8 cellular contexts compared by ENCODE assay signal in the genomic region with DNA sequence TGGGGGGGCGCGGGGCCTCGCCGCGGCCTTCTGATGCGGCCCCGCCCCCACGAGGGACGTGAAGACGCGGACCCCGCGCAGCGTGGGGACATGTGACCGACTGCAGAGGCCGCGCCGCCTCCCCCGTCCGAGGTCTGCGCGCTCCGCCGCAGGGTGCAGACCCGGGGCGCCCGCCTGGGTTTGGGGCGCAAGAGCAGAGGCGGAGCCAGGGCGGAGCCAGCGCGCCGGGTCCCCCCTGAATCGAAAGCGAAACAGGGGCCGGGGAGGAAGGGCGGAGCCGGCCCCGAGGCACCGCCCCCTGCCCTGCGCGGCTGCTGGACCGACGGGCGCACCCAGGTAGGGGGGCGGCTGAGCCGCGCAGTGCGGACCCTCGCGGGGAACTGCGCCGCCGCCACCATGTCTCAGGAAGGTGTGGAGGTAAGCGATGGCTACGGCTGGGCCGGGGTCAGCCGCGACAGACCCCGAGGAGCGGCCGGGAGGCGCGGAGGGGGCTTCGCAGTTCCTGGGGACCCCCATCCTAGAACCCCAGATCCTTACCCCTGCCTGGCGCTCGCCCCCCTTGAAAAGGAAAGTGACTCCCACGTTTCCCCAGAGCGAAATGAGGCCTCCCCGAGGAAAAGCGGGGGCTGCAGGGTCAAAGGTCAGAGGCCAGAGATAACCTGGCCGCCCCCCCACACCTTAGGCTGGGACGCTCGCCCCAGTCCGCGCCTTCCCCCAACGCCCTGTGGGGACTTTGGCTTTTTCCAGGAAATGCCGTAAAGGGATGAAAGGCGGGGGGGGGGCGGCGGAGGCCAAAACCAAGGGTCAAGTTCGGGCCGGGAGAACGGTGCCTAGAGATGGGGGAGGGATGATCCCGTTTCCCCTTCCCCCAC. TPM values are rescaled to one million over a fixed set of nuclear protein-coding genes. Genes with fewer than 3 reads are reported as not detected.
DNase-seq lines count a peak whose midpoint lies in the region; ATAC-seq and TF ChIP-seq lines count a peak whose summit lies in the region.

A gene (plus strand): TSS at position 286 of the 872 bp plus-strand sequence. CDS start 111 bp downstream, at position 397.

- no peak for TF ChIP-seq CTCF in GM10248 (IDR thresholded peaks at IDR 0.05; ENCODE audit: control extremely low read depth, extremely low read depth, low read depth, missing control alignments)
- no peak for TF ChIP-seq CTCF in lower lobe of right lung (IDR thresholded peaks at IDR 0.05)

- H3K36me3 ChIP-seq in duodenal mucosa (ENCODE audit: control insufficient read depth in 1 of 2, insufficient read depth in 2 of 2, low read length in 2 of 2) = peaks cover 10 to 19% of the 10 kb centered on the region in 2 donors
- peaks cover 23% of the 10 kb centered on the region for H3K36me3 ChIP-seq in lower lobe of right lung

- CTCF ChIA-PET in GM10248 (lab: Yijun Ruan, JAX) = no interaction called here

- intact Hi-C loops in lower lobe of right lung (cut with DNase I) = no loop called here

- H3K9ac ChIP-seq in duodenal mucosa (ENCODE audit: low read depth in 1 of 2, low read length in 2 of 2) = peak within 1 kb of the TSS; percentile 83 to 88

- H3K27ac ChIP-seq in duodenal mucosa (ENCODE audit: low read depth, low read length) (peak within 1 kb of the TSS; percentile 84), lower lobe of right lung (peak within 1 kb of the TSS; percentile 94)

- no peaks in the 10 kb centered on the region for H3K27me3 ChIP-seq in duodenal mucosa (ENCODE audit: control insufficient read depth in 1 of 2, insufficient read depth in 2 of 2, low read length in 2 of 2)
- H3K27me3 ChIP-seq in lower lobe of right lung (ENCODE audit: low read depth) = no peaks in the 10 kb centered on the region

- H3K9me3 ChIP-seq in duodenal mucosa (ENCODE audit: control insufficient read depth in 1 of 2, low read length in 2 of 2) = no peaks in the 10 kb centered on the region
- H3K9me3 ChIP-seq in lower lobe of right lung = no peaks in the 10 kb centered on the region

- ATAC-seq in lower lobe of right lung = peak; percentile 95 to 98

- DNase-seq in GM10248 (ENCODE audit: extremely low spot score) (peak; percentile 96), HCEC 1CT (peak; percentile 62), NCI-H1092 (lab: John Stamatoyannopoulos, UW) (peak; percentile 31), lower lobe of right lung (peak; percentile 89), NCI-H1105 (lab: John Stamatoyannopoulos, UW) (no peak)
- peak; percentile 80 to 85 for DNase-seq in activated CD4-positive, alpha-beta T cell treated with anti-CD3 and anti-CD28 coated beads, Interleukin-2, amount 50 U/mL, for 48 hours
- DNase-seq in stimulated activated CD4-positive, alpha-beta T cell treated with anti-CD3 and anti-CD28 coated beads, Interleukin-4, amount 100 ng/mL, for 4 hours = peak; percentile 81 to 83

- peak within 1 kb of the TSS; percentile 75 to 86 for H3K4me3 ChIP-seq in duodenal mucosa (ENCODE audit: low read depth in 1 of 2, low read length in 2 of 2)
- H3K4me3 ChIP-seq in lower lobe of right lung = peak within 1 kb of the TSS; percentile 100

- POLR2A ChIA-PET in GM10248 (lab: Yijun Ruan, JAX) = no interaction called here

- H3K4me1 ChIP-seq in duodenal mucosa (ENCODE audit: control insufficient read depth in 1 of 2, insufficient read depth in 2 of 2, low read length in 2 of 2) = peaks cover 4 to 5% of the 10 kb centered on the region in 2 donors
- H3K4me1 ChIP-seq in lower lobe of right lung = no peaks in the 10 kb centered on the region

RNA-seq across cellular contexts. Expression of the gene that starts here (rescaled TPM):
- 43.4 TPM for total RNA-seq in lower lobe of right lung
